ENCODE assay signal across 19 cellular contexts in the genomic region with DNA sequence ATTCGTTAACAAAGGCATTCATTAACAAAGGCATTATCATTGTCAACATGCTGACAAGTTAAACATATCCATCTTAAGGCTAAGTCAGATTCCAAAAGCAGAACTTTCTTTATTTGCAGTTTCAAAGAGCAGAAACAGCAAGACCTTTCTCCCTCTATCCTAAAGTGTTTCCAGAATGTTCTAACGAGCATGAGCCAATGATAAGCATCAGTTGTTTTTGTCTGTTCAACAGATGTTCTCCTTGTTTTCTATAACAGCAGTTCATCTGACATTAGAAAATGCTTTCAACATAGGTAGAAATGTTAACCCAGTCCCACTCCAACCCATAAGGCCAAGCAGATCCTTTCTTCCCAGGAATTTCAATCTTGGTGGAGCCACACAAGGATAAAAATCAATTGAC.
DNase-seq lines count a peak whose midpoint lies in the region; ATAC-seq, FAIRE-seq and TF ChIP-seq lines count a peak whose summit lies in the region.
"Had no signal": no experiment of that assay in that cellular context is flagged by ENCODE, and none has a peak within 500 bp of the region (broad histone marks: within the 10 kb centered on the region; RNA-seq: fewer than 3 reads in every experiment).

No MANE protein-coding gene starts in this region.

- no peak overlapping the region for H3K4me3 Mint-ChIP-seq in CD4-positive, alpha-beta T cell
- H3K4me3 Mint-ChIP-seq in T-helper 17 cell = no peak overlapping the region
- no peak overlapping the region for H3K4me3 Mint-ChIP-seq in progenitor cell of endocrine pancreas (ENCODE audit: low read depth)
- no peak overlapping the region for H3K4me3 Mint-ChIP-seq in nephron progenitor cell
- H3K4me3 Mint-ChIP-seq in mesothelial cell of epicardium = no peak overlapping the region
- H3K4me3 Mint-ChIP-seq: B cell; CD8-positive, alpha-beta T cell had no signal

- POLR2A ChIA-PET in CD4-positive, alpha-beta T cell (lab: Charles Lee) = interaction anchor here (1.0 to 1.6 kb wide), 2 partner anchors 21 to 113 kb away, joined by 4 to 5 read pairs; no protein-coding TSS in a partner anchor

- H3K36me3 Mint-ChIP-seq in CD4-positive, alpha-beta T cell (ENCODE audit: low read depth) = no peaks in the 10 kb centered on the region
- H3K36me3 Mint-ChIP-seq in T-helper 17 cell (ENCODE audit: low read depth) = peaks cover 2% of the 10 kb centered on the region
- H3K36me3 Mint-ChIP-seq in progenitor cell of endocrine pancreas (ENCODE audit: insufficient read depth) = no peaks in the 10 kb centered on the region
- no peaks in the 10 kb centered on the region for H3K36me3 Mint-ChIP-seq in nephron progenitor cell (ENCODE audit: low read depth)
- no peaks in the 10 kb centered on the region for H3K36me3 Mint-ChIP-seq in mesothelial cell of epicardium

- no peaks in the 10 kb centered on the region for H3K27me3 ChIP-seq in CD4-positive, alpha-beta T cell (ENCODE audit: control insufficient read depth, insufficient read depth, low read length)
- no peaks in the 10 kb centered on the region for H3K27me3 ChIP-seq in spleen (replicated peaks in 1 of 7)

- no peaks in the 10 kb centered on the region for H3K27me3 Mint-ChIP-seq in CD4-positive, alpha-beta T cell
- H3K27me3 Mint-ChIP-seq in T-helper 17 cell (no peaks in the 10 kb centered on the region), progenitor cell of endocrine pancreas (no peaks in the 10 kb centered on the region), nephron progenitor cell (ENCODE audit: low read depth, poor library complexity) (peaks cover 14% of the 10 kb centered on the region), mesothelial cell of epicardium (ENCODE audit: low read depth) (peaks cover 12% of the 10 kb centered on the region)

- H3K27ac ChIP-seq in CD4-positive, alpha-beta T cell (ENCODE audit: low read depth, low read length) = no peak overlapping the region
- no peak overlapping the region for H3K27ac ChIP-seq in spleen

- 75 to 85% (median 82%) methylated on average over 2 of the region's 2 CpGs for WGBS in spleen, 5 donors

- TF ChIP-seq CTCF in CD4-positive, alpha-beta T cell (IDR thresholded peaks at IDR 0.05) = no peak
- TF ChIP-seq CTCF in progenitor cell of endocrine pancreas (IDR thresholded peaks at IDR 0.05; ENCODE audit: unreplicated experiment) (no peak), nephron progenitor cell (IDR thresholded peaks at IDR 0.05) (no peak), mesothelial cell of epicardium (IDR thresholded peaks at IDR 0.05; ENCODE audit: unreplicated experiment) (no peak), spleen (IDR thresholded peaks at IDR 0.05 in 8 of 11, conservative IDR thresholded peaks at IDR 0.05 in 3 of 11) (no peak)

- intact Hi-C loops in CD4-positive, alpha-beta T cell (cut with DNase I, micrococcal nuclease) = loop anchor here in 1 of 2 experiments (5.0 kb wide), 2 partner anchors 39 to 104 kb away; partner anchors contain the start of gene SNRK
- intact Hi-C loops in spleen (cut with DNase I; ENCODE audit: low total_unique reads) = no loop called here

- peaks cover 5% of the 10 kb centered on the region for H3K9me3 ChIP-seq in CD4-positive, alpha-beta T cell (ENCODE audit: control insufficient read depth, low read length)
- H3K9me3 ChIP-seq in T-helper 17 cell (ENCODE audit: control insufficient read depth, low read length, poor library complexity, severe bottlenecking) (no peaks in the 10 kb centered on the region), spleen (peaks cover 0 to under 1% (median 0%) of the 10 kb centered on the region in 8 donors)
- H3K9me3 ChIP-seq: HAP-1 had no signal

- H3K4me1 ChIP-seq in spleen = peaks cover 21 to 42% (median 35%) of the 10 kb centered on the region in 6 donors
- H3K4me1 ChIP-seq: HAP-1 had no signal

- peak overlapping the region; percentile 29 for H3K27ac Mint-ChIP-seq in CD4-positive, alpha-beta T cell
- H3K27ac Mint-ChIP-seq in T-helper 17 cell (peak overlapping the region; percentile 96), progenitor cell of endocrine pancreas (peak overlapping the region; percentile 33), nephron progenitor cell (no peak overlapping the region), mesothelial cell of epicardium (no peak overlapping the region)
- H3K27ac Mint-ChIP-seq: B cell had no signal

- CTCF ChIA-PET in CD4-positive, alpha-beta T cell (lab: Charles Lee) = no interaction called here

- TF ChIP-seq POLR2A in spleen (IDR thresholded peaks at IDR 0.05) = no peak

- DNase-seq in CD4-positive, alpha-beta T cell = no peak
- DNase-seq in T-helper 17 cell (no peak), progenitor cell of endocrine pancreas (ENCODE audit: low spot score, unreplicated experiment) (no peak), nephron progenitor cell (no peak), mesothelial cell of epicardium (ENCODE audit: low spot score in 2 of 2, unreplicated experiment in 2 of 2) (no peak), NCI-H82 treated with DMSO at 0.1 percent for 48 hours (lab: John Stamatoyannopoulos, UW; ENCODE audit: unreplicated experiment) (no peak), spleen (no peak)
- DNase-seq: ACHN; C1 segment of cervical spinal cord; CD8-positive, alpha-beta T cell; COR-L47; DMS153; DMS79 treated with DMSO at 0.1 percent for 48 hours; GDM1 had no signal

- ATAC-seq in CD4-positive, alpha-beta T cell (ENCODE audit: poor library complexity) = no peak
- no peak for ATAC-seq in T-helper 17 cell
- ATAC-seq: CD8-positive, alpha-beta T cell had no signal

- peaks cover 59% of the 10 kb centered on the region for H3K4me1 Mint-ChIP-seq in CD4-positive, alpha-beta T cell (ENCODE audit: low read depth)
- peaks cover 38% of the 10 kb centered on the region for H3K4me1 Mint-ChIP-seq in T-helper 17 cell
- peaks cover 38% of the 10 kb centered on the region for H3K4me1 Mint-ChIP-seq in progenitor cell of endocrine pancreas (ENCODE audit: low read depth)
- peaks cover 24% of the 10 kb centered on the region for H3K4me1 Mint-ChIP-seq in nephron progenitor cell
- H3K4me1 Mint-ChIP-seq in mesothelial cell of epicardium = peaks cover 2% of the 10 kb centered on the region

- peak; percentile 92 for FAIRE-seq in endometrium (lab: Jason Lieb, UNC)
- FAIRE-seq: D721Med, H1 had no signal

- no peak overlapping the region for H3K4me3 ChIP-seq in spleen
- H3K4me3 ChIP-seq: HAP-1 had no signal

- H3K36me3 ChIP-seq in spleen = no peaks in the 10 kb centered on the region
- H3K36me3 ChIP-seq: HAP-1 had no signal

- no peaks in the 10 kb centered on the region for H3K9me3 Mint-ChIP-seq in CD4-positive, alpha-beta T cell
- peaks cover 5% of the 10 kb centered on the region for H3K9me3 Mint-ChIP-seq in progenitor cell of endocrine pancreas (ENCODE audit: low read depth)
- no peaks in the 10 kb centered on the region for H3K9me3 Mint-ChIP-seq in nephron progenitor cell
- no peaks in the 10 kb centered on the region for H3K9me3 Mint-ChIP-seq in mesothelial cell of epicardium

Comparison
In these comparisons a context has a peak if more than half of its experiments do, and no peak if none do; other contexts are left out.
1. H3K27ac Mint-ChIP-seq: peak in CD4-positive, alpha-beta T cell (single experiment), T-helper 17 cell (single experiment) and progenitor cell of endocrine pancreas (single experiment); none in nephron progenitor cell (single experiment) and mesothelial cell of epicardium (single experiment).